Comparison of ENCODE assay signal across 1 cellular context in the genomic region with DNA sequence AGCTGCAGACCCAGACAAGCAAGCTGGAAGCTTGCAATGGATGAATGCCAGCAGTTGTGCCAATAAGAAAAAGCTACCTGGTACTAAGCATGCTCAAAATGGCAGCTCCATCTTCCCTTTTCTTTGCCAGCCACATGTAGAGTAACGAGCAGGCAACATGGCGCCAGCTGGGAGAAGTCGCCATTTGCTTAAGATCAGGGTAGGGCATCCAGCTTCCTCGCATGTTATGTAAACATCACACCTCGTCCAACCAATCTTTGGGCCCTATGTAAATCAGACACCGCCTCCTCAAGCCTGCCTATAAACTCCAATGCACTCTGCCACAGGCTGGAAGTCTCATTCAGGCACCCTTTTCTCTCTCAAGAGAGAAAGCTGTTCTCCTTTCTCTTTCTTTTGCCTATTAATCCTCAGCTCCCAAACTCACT.
TF ChIP-seq lines count a peak whose summit lies in the region.

No MANE protein-coding gene starts in this region.

TF ChIP-seq in K562, 482 proteins besides CTCF, POLR2A, EP300 and RAD21 (continued from another document and continues in another):
- no peak for TF ChIP-seq PHTF2 (CRISPR knock-in tag; IDR thresholded peaks at IDR 0.05)
- no peak for TF ChIP-seq RB1 (IDR thresholded peaks at IDR 0.05; ENCODE audit: low read depth)
- TF ChIP-seq BRCA1 (IDR thresholded peaks at IDR 0.05): no peak
- no peak for TF ChIP-seq BRCA1 (CRISPR knock-in tag; IDR thresholded peaks at IDR 0.05)
- TF ChIP-seq ZNF699 (CRISPR knock-in tag; IDR thresholded peaks at IDR 0.05; ENCODE audit: insufficient replicate concordance): no peak
- no peak for TF ChIP-seq PHF21A (IDR thresholded peaks at IDR 0.05; ENCODE audit: borderline replicate concordance, low read depth)
- TF ChIP-seq, protein P1, sequence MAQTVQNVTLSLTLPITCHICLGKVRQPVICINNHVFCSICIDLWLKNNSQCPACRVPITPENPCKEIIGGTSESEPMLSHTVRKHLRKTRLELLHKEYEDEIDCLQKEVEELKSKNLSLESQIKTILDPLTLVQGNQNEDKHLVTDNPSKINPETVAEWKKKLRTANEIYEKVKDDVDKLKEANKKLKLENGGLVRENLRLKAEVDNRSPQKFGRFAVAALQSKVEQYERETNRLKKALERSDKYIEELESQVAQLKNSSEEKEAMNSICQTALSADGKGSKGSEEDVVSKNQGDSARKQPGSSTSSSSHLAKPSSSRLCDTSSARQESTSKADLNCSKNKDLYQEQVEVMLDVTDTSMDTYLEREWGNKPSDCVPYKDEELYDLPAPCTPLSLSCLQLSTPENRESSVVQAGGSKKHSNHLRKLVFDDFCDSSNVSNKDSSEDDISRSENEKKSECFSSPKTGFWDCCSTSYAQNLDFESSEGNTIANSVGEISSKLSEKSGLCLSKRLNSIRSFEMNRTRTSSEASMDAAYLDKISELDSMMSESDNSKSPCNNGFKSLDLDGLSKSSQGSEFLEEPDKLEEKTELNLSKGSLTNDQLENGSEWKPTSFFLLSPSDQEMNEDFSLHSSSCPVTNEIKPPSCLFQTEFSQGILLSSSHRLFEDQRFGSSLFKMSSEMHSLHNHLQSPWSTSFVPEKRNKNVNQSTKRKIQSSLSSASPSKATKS (CRISPR knock-in tag; IDR thresholded peaks at IDR 0.05): no peak
- TF ChIP-seq GATAD2B (IDR thresholded peaks at IDR 0.05; ENCODE audit: borderline replicate concordance): 0 out of 2 replicates have a peak, but pooled peaks have one; percentile 32
- no peak for TF ChIP-seq MAFK (IDR thresholded peaks at IDR 0.05; ENCODE audit: low read length)
- TF ChIP-seq, protein P2, sequence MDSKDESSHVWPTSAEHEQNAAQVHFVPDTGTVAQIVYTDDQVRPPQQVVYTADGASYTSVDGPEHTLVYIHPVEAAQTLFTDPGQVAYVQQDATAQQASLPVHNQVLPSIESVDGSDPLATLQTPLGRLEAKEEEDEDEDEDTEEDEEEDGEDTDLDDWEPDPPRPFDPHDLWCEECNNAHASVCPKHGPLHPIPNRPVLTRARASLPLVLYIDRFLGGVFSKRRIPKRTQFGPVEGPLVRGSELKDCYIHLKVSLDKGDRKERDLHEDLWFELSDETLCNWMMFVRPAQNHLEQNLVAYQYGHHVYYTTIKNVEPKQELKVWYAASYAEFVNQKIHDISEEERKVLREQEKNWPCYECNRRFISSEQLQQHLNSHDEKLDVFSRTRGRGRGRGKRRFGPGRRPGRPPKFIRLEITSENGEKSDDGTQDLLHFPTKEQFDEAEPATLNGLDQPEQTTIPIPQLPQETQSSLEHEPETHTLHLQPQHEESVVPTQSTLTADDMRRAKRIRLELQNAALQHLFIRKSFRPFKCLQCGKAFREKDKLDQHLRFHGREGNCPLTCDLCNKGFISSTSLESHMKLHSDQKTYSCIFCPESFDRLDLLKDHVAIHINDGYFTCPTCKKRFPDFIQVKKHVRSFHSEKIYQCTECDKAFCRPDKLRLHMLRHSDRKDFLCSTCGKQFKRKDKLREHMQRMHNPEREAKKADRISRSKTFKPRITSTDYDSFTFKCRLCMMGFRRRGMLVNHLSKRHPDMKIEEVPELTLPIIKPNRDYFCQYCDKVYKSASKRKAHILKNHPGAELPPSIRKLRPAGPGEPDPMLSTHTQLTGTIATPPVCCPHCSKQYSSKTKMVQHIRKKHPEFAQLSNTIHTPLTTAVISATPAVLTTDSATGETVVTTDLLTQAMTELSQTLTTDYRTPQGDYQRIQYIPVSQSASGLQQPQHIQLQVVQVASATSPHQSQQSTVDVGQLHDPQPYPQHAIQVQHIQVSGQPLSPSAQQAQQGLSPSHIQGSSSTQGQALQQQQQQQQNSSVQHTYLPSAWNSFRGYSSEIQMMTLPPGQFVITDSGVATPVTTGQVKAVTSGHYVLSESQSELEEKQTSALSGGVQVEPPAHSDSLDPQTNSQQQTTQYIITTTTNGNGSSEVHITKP (IDR thresholded peaks at IDR 0.05; ENCODE audit: partially characterized antibody): no peak
- TF ChIP-seq CBFA2T2 (conservative IDR thresholded peaks at IDR 0.05): no peak
- peak; percentile 82 for TF ChIP-seq SUPT5H (IDR thresholded peaks at IDR 0.05)
- TF ChIP-seq ZNF695 (CRISPR knock-in tag; IDR thresholded peaks at IDR 0.05): no peak
- peak; percentile 26; the same call in 1 of the 2 replicates for TF ChIP-seq MYNN (IDR thresholded peaks at IDR 0.05)
- no peak for TF ChIP-seq MYNN (CRISPR knock-in tag; IDR thresholded peaks at IDR 0.05)
- TF ChIP-seq ERF (CRISPR knock-in tag; IDR thresholded peaks at IDR 0.05): no peak
- TF ChIP-seq, protein P3, sequence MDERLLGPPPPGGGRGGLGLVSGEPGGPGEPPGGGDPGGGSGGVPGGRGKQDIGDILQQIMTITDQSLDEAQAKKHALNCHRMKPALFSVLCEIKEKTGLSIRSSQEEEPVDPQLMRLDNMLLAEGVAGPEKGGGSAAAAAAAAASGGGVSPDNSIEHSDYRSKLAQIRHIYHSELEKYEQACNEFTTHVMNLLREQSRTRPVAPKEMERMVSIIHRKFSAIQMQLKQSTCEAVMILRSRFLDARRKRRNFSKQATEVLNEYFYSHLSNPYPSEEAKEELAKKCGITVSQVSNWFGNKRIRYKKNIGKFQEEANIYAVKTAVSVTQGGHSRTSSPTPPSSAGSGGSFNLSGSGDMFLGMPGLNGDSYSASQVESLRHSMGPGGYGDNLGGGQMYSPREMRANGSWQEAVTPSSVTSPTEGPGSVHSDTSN (CRISPR knock-in tag; IDR thresholded peaks at IDR 0.05; ENCODE audit: low read depth): no peak
- TF ChIP-seq, protein P3 (tag; conservative IDR thresholded peaks at IDR 0.05; ENCODE audit: low read depth): no peak
- TF ChIP-seq CBX2 (IDR thresholded peaks at IDR 0.05; ENCODE audit: insufficient read depth, low read length, poor library complexity, severe bottlenecking): no peak
- TF ChIP-seq, protein P4, sequence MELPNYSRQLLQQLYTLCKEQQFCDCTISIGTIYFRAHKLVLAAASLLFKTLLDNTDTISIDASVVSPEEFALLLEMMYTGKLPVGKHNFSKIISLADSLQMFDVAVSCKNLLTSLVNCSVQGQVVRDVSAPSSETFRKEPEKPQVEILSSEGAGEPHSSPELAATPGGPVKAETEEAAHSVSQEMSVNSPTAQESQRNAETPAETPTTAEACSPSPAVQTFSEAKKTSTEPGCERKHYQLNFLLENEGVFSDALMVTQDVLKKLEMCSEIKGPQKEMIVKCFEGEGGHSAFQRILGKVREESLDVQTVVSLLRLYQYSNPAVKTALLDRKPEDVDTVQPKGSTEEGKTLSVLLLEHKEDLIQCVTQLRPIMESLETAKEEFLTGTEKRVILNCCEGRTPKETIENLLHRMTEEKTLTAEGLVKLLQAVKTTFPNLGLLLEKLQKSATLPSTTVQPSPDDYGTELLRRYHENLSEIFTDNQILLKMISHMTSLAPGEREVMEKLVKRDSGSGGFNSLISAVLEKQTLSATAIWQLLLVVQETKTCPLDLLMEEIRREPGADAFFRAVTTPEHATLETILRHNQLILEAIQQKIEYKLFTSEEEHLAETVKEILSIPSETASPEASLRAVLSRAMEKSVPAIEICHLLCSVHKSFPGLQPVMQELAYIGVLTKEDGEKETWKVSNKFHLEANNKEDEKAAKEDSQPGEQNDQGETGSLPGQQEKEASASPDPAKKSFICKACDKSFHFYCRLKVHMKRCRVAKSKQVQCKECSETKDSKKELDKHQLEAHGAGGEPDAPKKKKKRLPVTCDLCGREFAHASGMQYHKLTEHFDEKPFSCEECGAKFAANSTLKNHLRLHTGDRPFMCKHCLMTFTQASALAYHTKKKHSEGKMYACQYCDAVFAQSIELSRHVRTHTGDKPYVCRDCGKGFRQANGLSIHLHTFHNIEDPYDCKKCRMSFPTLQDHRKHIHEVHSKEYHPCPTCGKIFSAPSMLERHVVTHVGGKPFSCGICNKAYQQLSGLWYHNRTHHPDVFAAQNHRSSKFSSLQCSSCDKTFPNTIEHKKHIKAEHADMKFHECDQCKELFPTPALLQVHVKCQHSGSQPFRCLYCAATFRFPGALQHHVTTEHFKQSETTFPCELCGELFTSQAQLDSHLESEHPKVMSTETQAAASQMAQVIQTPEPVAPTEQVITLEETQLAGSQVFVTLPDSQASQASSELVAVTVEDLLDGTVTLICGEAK (IDR thresholded peaks at IDR 0.05): no peak
- TF ChIP-seq, protein P4 (CRISPR knock-in tag; IDR thresholded peaks at IDR 0.05): no peak
- TF ChIP-seq TCF7 (IDR thresholded peaks at IDR 0.05; ENCODE audit: borderline replicate concordance): no peak
- TF ChIP-seq, protein P5, sequence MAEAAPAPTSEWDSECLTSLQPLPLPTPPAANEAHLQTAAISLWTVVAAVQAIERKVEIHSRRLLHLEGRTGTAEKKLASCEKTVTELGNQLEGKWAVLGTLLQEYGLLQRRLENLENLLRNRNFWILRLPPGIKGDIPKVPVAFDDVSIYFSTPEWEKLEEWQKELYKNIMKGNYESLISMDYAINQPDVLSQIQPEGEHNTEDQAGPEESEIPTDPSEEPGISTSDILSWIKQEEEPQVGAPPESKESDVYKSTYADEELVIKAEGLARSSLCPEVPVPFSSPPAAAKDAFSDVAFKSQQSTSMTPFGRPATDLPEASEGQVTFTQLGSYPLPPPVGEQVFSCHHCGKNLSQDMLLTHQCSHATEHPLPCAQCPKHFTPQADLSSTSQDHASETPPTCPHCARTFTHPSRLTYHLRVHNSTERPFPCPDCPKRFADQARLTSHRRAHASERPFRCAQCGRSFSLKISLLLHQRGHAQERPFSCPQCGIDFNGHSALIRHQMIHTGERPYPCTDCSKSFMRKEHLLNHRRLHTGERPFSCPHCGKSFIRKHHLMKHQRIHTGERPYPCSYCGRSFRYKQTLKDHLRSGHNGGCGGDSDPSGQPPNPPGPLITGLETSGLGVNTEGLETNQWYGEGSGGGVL (CRISPR knock-in tag; IDR thresholded peaks at IDR 0.05): no peak
- TF ChIP-seq FOXK1 (CRISPR knock-in tag; IDR thresholded peaks at IDR 0.05; ENCODE audit: borderline replicate concordance): 0 out of 2 replicates have a peak, but pooled peaks have one; percentile 44
- TF ChIP-seq, protein P6, sequence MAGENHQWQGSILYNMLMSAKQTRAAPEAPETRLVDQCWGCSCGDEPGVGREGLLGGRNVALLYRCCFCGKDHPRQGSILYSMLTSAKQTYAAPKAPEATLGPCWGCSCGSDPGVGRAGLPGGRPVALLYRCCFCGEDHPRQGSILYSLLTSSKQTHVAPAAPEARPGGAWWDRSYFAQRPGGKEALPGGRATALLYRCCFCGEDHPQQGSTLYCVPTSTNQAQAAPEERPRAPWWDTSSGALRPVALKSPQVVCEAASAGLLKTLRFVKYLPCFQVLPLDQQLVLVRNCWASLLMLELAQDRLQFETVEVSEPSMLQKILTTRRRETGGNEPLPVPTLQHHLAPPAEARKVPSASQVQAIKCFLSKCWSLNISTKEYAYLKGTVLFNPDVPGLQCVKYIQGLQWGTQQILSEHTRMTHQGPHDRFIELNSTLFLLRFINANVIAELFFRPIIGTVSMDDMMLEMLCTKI (IDR thresholded peaks at IDR 0.05; ENCODE audit: partially characterized antibody): no peak
- TF ChIP-seq EGR1 (conservative IDR thresholded peaks at IDR 0.05): no peak
- TF ChIP-seq MTA3 (IDR thresholded peaks at IDR 0.05; ENCODE audit: borderline replicate concordance): no peak; the same call in 1 of the 2 replicates
- TF ChIP-seq ZNF57 (CRISPR knock-in tag; IDR thresholded peaks at IDR 0.05): no peak
- no peak for TF ChIP-seq ZBTB7A (IDR thresholded peaks at IDR 0.05; ENCODE audit: borderline replicate concordance, control insufficient read depth, low read depth, low read length)
- TF ChIP-seq DPF2 (IDR thresholded peaks at IDR 0.05): no peak
- no peak for TF ChIP-seq CHD2 (IDR thresholded peaks at IDR 0.05; ENCODE audit: low read depth, low read length)
- no peak for TF ChIP-seq TARDBP (IDR thresholded peaks at IDR 0.05)
